In genomic region chr4:30790123-30790522, GRCh38 we compare ENCODE assay signal across 30 cellular contexts.
"Had no signal": no experiment of that assay in that cellular context is flagged by ENCODE, and none has a peak within 500 bp of the region (broad histone marks: within the 10 kb centered on the region; RNA-seq: fewer than 3 reads in every experiment).

No MANE protein-coding gene starts in this region.

- H3K36me3 ChIP-seq: SJSA1 had no signal

- DNase-seq: activated B cell treated with CpG ODN at 0.5 μM for 24 hours; activated CD4-positive, alpha-beta T cell treated with anti-CD3 and anti-CD28 coated beads for 1 hour; activated CD4-positive, alpha-beta T cell treated with anti-CD3 and anti-CD28 coated beads, Interleukin-2, amount 10 ng/mL, durations not matched to agents 24 days and 14 days; activated CD4-positive, alpha-beta T cell treated with anti-CD3 and anti-CD28 coated beads, Interleukin-2, amount 50 U/mL, for 48 hours; activated CD8-positive, alpha-beta memory T cell treated with anti-CD3 and anti-CD28 coated beads, Interleukin-2, amount 10 ng/mL, durations not matched to agents 7 days and 5 days; activated effector memory CD4-positive, alpha-beta T cell treated with Interleukin-2 at 50 U/mL for 16 hours; activated naive CD4-positive, alpha-beta T cell; activated naive CD8-positive, alpha-beta T cell treated with anti-CD3 and anti-CD28 coated beads, Interleukin-2, amount 50 U/mL, for 24 hours; activated T-cell treated with anti-CD3 and anti-CD28 coated beads, Interleukin-2, amount 50 U/mL, for 24 hours; amygdala; MV-4-11; NCI-H1092 treated with DMSO at 0.1 percent for 48 hours; NCI-H1417 treated with DMSO at 0.1 percent for 48 hours; NCI-H1694; NCI-H2029; NCI-H345; NCI-H510A; NCI-H526 treated with DMSO at 0.1 percent for 48 hours; NCI-H82 had no signal

- H3K27ac ChIP-seq: KMS-11, SJSA1 had no signal

- H3K4me3 ChIP-seq: SJSA1 had no signal

- ATAC-seq: activated CD8-positive, alpha-beta memory T cell treated with anti-CD3 and anti-CD28 coated beads, Interleukin-2, amount 10 ng/mL, durations not matched to agents 7 days and 5 days; activated naive CD4-positive, alpha-beta T cell treated with anti-CD3 and anti-CD28 coated beads, Interleukin-2, amount 50 U/mL, for 72 hours; activated naive CD8-positive, alpha-beta T cell treated with anti-CD3 and anti-CD28 coated beads, Interleukin-2, amount 50 U/mL, for 24 hours; Panc1; Right ventricle myocardium inferior had no signal

- H3K4me2 ChIP-seq: KMS-11 had no signal

- H3K4me3 Mint-ChIP-seq: activated B cell treated with CpG ODN at 0.5 μM for 24 hours; activated CD4-positive, alpha-beta T cell treated with anti-CD3 and anti-CD28 coated beads, Interleukin-2, amount 10 ng/mL, durations not matched to agents 24 days and 14 days; activated CD8-positive, alpha-beta memory T cell treated with anti-CD3 and anti-CD28 coated beads, Interleukin-2, amount 10 ng/mL, durations not matched to agents 7 days and 5 days; activated naive CD8-positive, alpha-beta T cell treated with anti-CD3 and anti-CD28 coated beads, Interleukin-2, amount 50 U/mL, for 24 hours; activated T-cell treated with anti-CD3 and anti-CD28 coated beads, Interleukin-2, amount 50 U/mL, for 24 hours; activated T-helper 1 cell treated with anti-CD3 and anti-CD28 coated beads, Interleukin-12 subunit alpha, Interleukin-12 subunit beta, Interleukin-2, Interleukin-4 antibody, amounts not matched to agents 30 ng/mL and 10 ng/mL and 1 ng/mL, durations not matched to agents 14 hours and 24 hours and 36 hours; central memory CD8-positive, alpha-beta T cell; T-helper 1 cell treated with Interleukin-12 subunit alpha and Interleukin-12 subunit beta and Interleukin-4 antibody, amounts not matched to agents 30 μg/mL and 1 μg/mL, for 36 hours had no signal

- H3K9ac ChIP-seq: KMS-11 had no signal

- H3K9me3 ChIP-seq: SJSA1 had no signal

- H3K9me3 Mint-ChIP-seq: activated B cell treated with CpG ODN at 0.5 μM for 24 hours; activated CD4-positive, alpha-beta T cell treated with anti-CD3 and anti-CD28 coated beads, Interleukin-2, amount 10 ng/mL, durations not matched to agents 24 days and 14 days; activated naive CD8-positive, alpha-beta T cell treated with anti-CD3 and anti-CD28 coated beads, Interleukin-2, amount 50 U/mL, for 24 hours; activated T-helper 1 cell treated with anti-CD3 and anti-CD28 coated beads, Interleukin-12 subunit alpha, Interleukin-12 subunit beta, Interleukin-2, Interleukin-4 antibody, amounts not matched to agents 30 ng/mL and 10 ng/mL and 1 ng/mL, durations not matched to agents 14 hours and 24 hours and 36 hours; brain; T-helper 1 cell treated with Interleukin-12 subunit alpha and Interleukin-12 subunit beta and Interleukin-4 antibody, amounts not matched to agents 30 μg/mL and 1 μg/mL, for 36 hours had no signal

- H3K27me3 ChIP-seq: SJSA1 had no signal

- FAIRE-seq: astrocyte, TTC549 had no signal

- H3K27ac Mint-ChIP-seq: activated B cell treated with CpG ODN at 0.5 μM for 24 hours; activated CD4-positive, alpha-beta T cell treated with anti-CD3 and anti-CD28 coated beads, Interleukin-2, amount 10 ng/mL, durations not matched to agents 24 days and 14 days; activated CD8-positive, alpha-beta memory T cell treated with anti-CD3 and anti-CD28 coated beads, Interleukin-2, amount 10 ng/mL, durations not matched to agents 7 days and 5 days; activated naive CD4-positive, alpha-beta T cell treated with anti-CD3 and anti-CD28 coated beads, Interleukin-2, amount 50 U/mL, for 72 hours; activated naive CD8-positive, alpha-beta T cell treated with anti-CD3 and anti-CD28 coated beads, Interleukin-2, amount 50 U/mL, for 24 hours; activated T-cell treated with anti-CD3 and anti-CD28 coated beads, Interleukin-2, amount 50 U/mL, for 24 hours; activated T-helper 1 cell treated with anti-CD3 and anti-CD28 coated beads, Interleukin-12 subunit alpha, Interleukin-12 subunit beta, Interleukin-2, Interleukin-4 antibody, amounts not matched to agents 30 ng/mL and 10 ng/mL and 1 ng/mL, durations not matched to agents 14 hours and 24 hours and 36 hours; T-helper 1 cell treated with Interleukin-12 subunit alpha and Interleukin-12 subunit beta and Interleukin-4 antibody, amounts not matched to agents 30 μg/mL and 1 μg/mL, for 36 hours had no signal

- H3K4me1 ChIP-seq: SJSA1 had no signal

- H3K36me3 Mint-ChIP-seq: activated CD8-positive, alpha-beta memory T cell treated with anti-CD3 and anti-CD28 coated beads, Interleukin-2, amount 10 ng/mL, durations not matched to agents 7 days and 5 days; activated naive CD4-positive, alpha-beta T cell treated with anti-CD3 and anti-CD28 coated beads, Interleukin-2, amount 50 U/mL, for 72 hours; brain had no signal

- H3K4me1 Mint-ChIP-seq: activated B cell treated with CpG ODN at 0.5 μM for 24 hours; activated CD4-positive, alpha-beta T cell treated with anti-CD3 and anti-CD28 coated beads, Interleukin-2, amount 10 ng/mL, durations not matched to agents 24 days and 14 days; activated CD8-positive, alpha-beta memory T cell treated with anti-CD3 and anti-CD28 coated beads, Interleukin-2, amount 10 ng/mL, durations not matched to agents 7 days and 5 days; activated naive CD8-positive, alpha-beta T cell treated with anti-CD3 and anti-CD28 coated beads, Interleukin-2, amount 50 U/mL, for 24 hours; central memory CD8-positive, alpha-beta T cell had no signal

- H3K27me3 Mint-ChIP-seq: activated B cell treated with CpG ODN at 0.5 μM for 24 hours; activated CD4-positive, alpha-beta T cell treated with anti-CD3 and anti-CD28 coated beads, Interleukin-2, amount 10 ng/mL, durations not matched to agents 24 days and 14 days; activated CD8-positive, alpha-beta memory T cell treated with anti-CD3 and anti-CD28 coated beads, Interleukin-2, amount 10 ng/mL, durations not matched to agents 7 days and 5 days; activated naive CD8-positive, alpha-beta T cell treated with anti-CD3 and anti-CD28 coated beads, Interleukin-2, amount 50 U/mL, for 24 hours; activated T-cell treated with anti-CD3 and anti-CD28 coated beads, Interleukin-2, amount 50 U/mL, for 24 hours; brain; central memory CD8-positive, alpha-beta T cell had no signal
